Comparison of ENCODE assay signal across 18 cellular contexts in genomic region chr18:13061630-13062189, GRCh38.
DNase-seq lines count a peak whose midpoint lies in the region; ATAC-seq and TF ChIP-seq lines count a peak whose summit lies in the region.
"Had no signal": no experiment of that assay in that cellular context is flagged by ENCODE, and none has a peak within 500 bp of the region (broad histone marks: within the 10 kb centered on the region; RNA-seq: fewer than 3 reads in every experiment).

No MANE protein-coding gene starts in this region.

- H3K9me3 Mint-ChIP-seq in WTC11 = peaks cover 7% of the 10 kb centered on the region; the same call in 1 of the 2 replicates
- no peaks in the 10 kb centered on the region for H3K9me3 Mint-ChIP-seq in memory B cell
- H3K9me3 Mint-ChIP-seq: CD14-positive monocyte; CD8-positive, alpha-beta T cell had no signal

- H3K9ac ChIP-seq in SK-N-SH = no peak overlapping the region
- H3K9ac ChIP-seq: BLaER1 had no signal

- H3K27ac ChIP-seq in heart right ventricle (no peak overlapping the region), SK-N-SH (ENCODE audit: low read depth in 2 of 2, low read length in 1 of 2) (no peak overlapping the region)
- H3K27ac ChIP-seq: BLaER1 had no signal

- 77 to 87% methylated on average over 4 of the region's 4 CpGs for WGBS in heart right ventricle, 2 donors
- WGBS in SK-N-SH (ENCODE audit: low lambda C conversion rate) = 98% methylated on average over 4 of the region's 4 CpGs

- TF ChIP-seq CTCF in WTC11 (IDR thresholded peaks at IDR 0.05) (no peak), heart right ventricle (IDR thresholded peaks at IDR 0.05) (peak in 3 of 9 donors; percentile 10 to 21 (median 17)), SK-N-SH (IDR thresholded peaks at IDR 0.05) (no peak)

- H3K4me3 ChIP-seq in heart right ventricle = no peak overlapping the region
- no peak overlapping the region for H3K4me3 ChIP-seq in SK-N-SH (ENCODE audit: low read depth in 2 of 2, low read length in 1 of 2)
- H3K4me3 ChIP-seq: BLaER1 had no signal

- CTCF ChIA-PET in WTC11 (lab: Charles Lee) (no interaction called here), SK-N-SH (lab: Yijun Ruan, JAX) (no interaction called here)

- H3K36me3 ChIP-seq in heart right ventricle = peaks cover 0 to 99% (median 23%) of the 10 kb centered on the region in 9 donors
- H3K36me3 ChIP-seq in SK-N-SH (replicated peaks in 1 of 2; ENCODE audit: control insufficient read depth in 1 of 2, insufficient read depth in 2 of 2, low read length in 1 of 2) = peaks cover 39 to 65% of the 10 kb centered on the region in 2 experiments

- no peak overlapping the region for H3K4me2 ChIP-seq in SK-N-SH
- H3K4me2 ChIP-seq: BLaER1 had no signal

- no peaks in the 10 kb centered on the region for H3K27me3 Mint-ChIP-seq in WTC11 (ENCODE audit: low read depth)
- H3K27me3 Mint-ChIP-seq in memory B cell = no peaks in the 10 kb centered on the region

- no peak overlapping the region for H3K4me3 Mint-ChIP-seq in WTC11
- no peak overlapping the region for H3K4me3 Mint-ChIP-seq in memory B cell
- H3K4me3 Mint-ChIP-seq: CD14-positive monocyte; CD8-positive, alpha-beta T cell had no signal

- H3K9me3 ChIP-seq in heart right ventricle (peaks cover 0 to 7% (median 0%) of the 10 kb centered on the region in 11 donors), SK-N-SH (no peaks in the 10 kb centered on the region)

- H3K27me3 ChIP-seq in heart right ventricle (no peaks in the 10 kb centered on the region), SK-N-SH (ENCODE audit: insufficient read depth) (no peaks in the 10 kb centered on the region)
- H3K27me3 ChIP-seq: BLaER1 had no signal

- H3K4me1 Mint-ChIP-seq in WTC11 (peaks cover 14% of the 10 kb centered on the region), memory B cell (peaks cover 6% of the 10 kb centered on the region)

- no peak for TF ChIP-seq RAD21 in SK-N-SH (IDR thresholded peaks at IDR 0.05; ENCODE audit: low read length)

- TF ChIP-seq EP300 in SK-N-SH (IDR thresholded peaks at IDR 0.05; ENCODE audit: borderline replicate concordance in 1 of 2, low read depth in 1 of 2, low read length in 1 of 2) = no peak

- H3F3A ChIP-seq in SK-N-SH (replicated peaks; ENCODE audit: insufficient read depth) = no peaks in the 10 kb centered on the region

- H3K79me2 ChIP-seq in SK-N-SH (ENCODE audit: insufficient read depth) = peaks cover 10% of the 10 kb centered on the region; the same call in 1 of the 2 replicates

- intact Hi-C loops in Right ventricle myocardium superior (cut with DNase I) = no loop called here
- intact Hi-C loops in cardiac septum (cut with DNase I) = no loop called here
- intact Hi-C loops in heart right ventricle (cut with DNase I) = loop anchor here in 2 of 10 donors (10.0 kb wide), 2 partner anchors 53 to 93 kb away; no protein-coding TSS in a partner anchor

- H3K4me1 ChIP-seq in heart right ventricle (peaks cover 0 to 4% (median 0%) of the 10 kb centered on the region in 9 donors), SK-N-SH (ENCODE audit: control insufficient read depth in 1 of 2, insufficient read depth in 2 of 2, low read depth in 1 of 2, low read length in 1 of 2) (no peaks in the 10 kb centered on the region)

- DNase-seq in Right ventricle myocardium superior (no peak), cardiac septum (ENCODE audit: low spot score) (no peak), WTC11 (ENCODE audit: low spot score) (no peak), heart right ventricle (no peak), memory B cell (ENCODE audit: low spot score in 2 of 2) (no peak), SK-N-DZ (ENCODE audit: low spot score) (no peak), SK-N-SH (no peak)
- no peak for DNase-seq in stimulated activated CD4-positive, alpha-beta T cell treated with anti-CD3 and anti-CD28 coated beads, Interleukin-2, amount 100 ng/mL, for 48 hours
- DNase-seq: 8988T; Calu3; CD8-positive, alpha-beta T cell; DMS79 treated with DMSO at 0.1 percent for 48 hours; GF-D8; GOT3; H7 had no signal

- H4K20me1 ChIP-seq in SK-N-SH (ENCODE audit: insufficient read depth) = no peaks in the 10 kb centered on the region

- H3K27ac Mint-ChIP-seq in WTC11 = 0 out of 2 replicates have a peak overlapping the region, but pooled peaks have one; percentile 47
- peak overlapping the region; percentile 14 for H3K27ac Mint-ChIP-seq in memory B cell
- H3K27ac Mint-ChIP-seq: CD8-positive, alpha-beta T cell had no signal

- no peak overlapping the region for H2AFZ ChIP-seq in SK-N-SH (ENCODE audit: low read depth)

- ATAC-seq in Right ventricle myocardium superior (ENCODE audit: poor library complexity) = peak; percentile 76
- ATAC-seq in WTC11 = no peak
- peak in 6 of 8 donors; percentile 23 to 90 (median 61) for ATAC-seq in heart right ventricle
- no peak for ATAC-seq in memory B cell (ENCODE audit: low read depth)
- ATAC-seq: CD8-positive, alpha-beta T cell; HepG2 had no signal

- no peaks in the 10 kb centered on the region for H3K9me2 ChIP-seq in SK-N-SH

- peaks cover 51% of the 10 kb centered on the region for H3K36me3 Mint-ChIP-seq in WTC11
- H3K36me3 Mint-ChIP-seq in memory B cell = peaks cover 41% of the 10 kb centered on the region

- POLR2A ChIA-PET in WTC11 (lab: Charles Lee) (no interaction called here), SK-N-SH (lab: Yijun Ruan, JAX) (no interaction called here)

TF ChIP-seq in WTC11, 78 proteins besides CTCF, POLR2A, EP300 and RAD21 (continues in another document):
- TF ChIP-seq CREB1 (CRISPR knock-in tag; IDR thresholded peaks at IDR 0.05) (no peak), SP1 (CRISPR knock-in tag; conservative IDR thresholded peaks at IDR 0.05) (no peak), SOX15 (CRISPR knock-in tag; IDR thresholded peaks at IDR 0.05) (no peak)
- TF ChIP-seq, protein P1, sequence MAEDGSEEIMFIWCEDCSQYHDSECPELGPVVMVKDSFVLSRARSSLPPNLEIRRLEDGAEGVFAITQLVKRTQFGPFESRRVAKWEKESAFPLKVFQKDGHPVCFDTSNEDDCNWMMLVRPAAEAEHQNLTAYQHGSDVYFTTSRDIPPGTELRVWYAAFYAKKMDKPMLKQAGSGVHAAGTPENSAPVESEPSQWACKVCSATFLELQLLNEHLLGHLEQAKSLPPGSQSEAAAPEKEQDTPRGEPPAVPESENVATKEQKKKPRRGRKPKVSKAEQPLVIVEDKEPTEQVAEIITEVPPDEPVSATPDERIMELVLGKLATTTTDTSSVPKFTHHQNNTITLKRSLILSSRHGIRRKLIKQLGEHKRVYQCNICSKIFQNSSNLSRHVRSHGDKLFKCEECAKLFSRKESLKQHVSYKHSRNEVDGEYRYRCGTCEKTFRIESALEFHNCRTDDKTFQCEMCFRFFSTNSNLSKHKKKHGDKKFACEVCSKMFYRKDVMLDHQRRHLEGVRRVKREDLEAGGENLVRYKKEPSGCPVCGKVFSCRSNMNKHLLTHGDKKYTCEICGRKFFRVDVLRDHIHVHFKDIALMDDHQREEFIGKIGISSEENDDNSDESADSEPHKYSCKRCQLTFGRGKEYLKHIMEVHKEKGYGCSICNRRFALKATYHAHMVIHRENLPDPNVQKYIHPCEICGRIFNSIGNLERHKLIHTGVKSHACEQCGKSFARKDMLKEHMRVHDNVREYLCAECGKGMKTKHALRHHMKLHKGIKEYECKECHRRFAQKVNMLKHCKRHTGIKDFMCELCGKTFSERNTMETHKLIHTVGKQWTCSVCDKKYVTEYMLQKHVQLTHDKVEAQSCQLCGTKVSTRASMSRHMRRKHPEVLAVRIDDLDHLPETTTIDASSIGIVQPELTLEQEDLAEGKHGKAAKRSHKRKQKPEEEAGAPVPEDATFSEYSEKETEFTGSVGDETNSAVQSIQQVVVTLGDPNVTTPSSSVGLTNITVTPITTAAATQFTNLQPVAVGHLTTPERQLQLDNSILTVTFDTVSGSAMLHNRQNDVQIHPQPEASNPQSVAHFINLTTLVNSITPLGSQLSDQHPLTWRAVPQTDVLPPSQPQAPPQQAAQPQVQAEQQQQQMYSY (CRISPR knock-in tag; IDR thresholded peaks at IDR 0.05) = no peak

TF ChIP-seq in SK-N-SH, 30 proteins besides CTCF, POLR2A, EP300 and RAD21 (continues in another document):
- no peak for TF ChIP-seq YY1 (IDR thresholded peaks at IDR 0.05; ENCODE audit: low read depth)
- TF ChIP-seq GABPA (IDR thresholded peaks at IDR 0.05; ENCODE audit: low read depth) = no peak
- TF ChIP-seq USF2 (IDR thresholded peaks at IDR 0.05; ENCODE audit: borderline replicate concordance, low read depth, low read length) = no peak
- TF ChIP-seq MXI1 (IDR thresholded peaks at IDR 0.05; ENCODE audit: low read depth, low read length) = no peak
- no peak for TF ChIP-seq CHD2 (IDR thresholded peaks at IDR 0.05; ENCODE audit: low read length, partially characterized antibody)
- no peak for TF ChIP-seq RFX5 (IDR thresholded peaks at IDR 0.05; ENCODE audit: low read length)
- no peak for TF ChIP-seq GATA2 (CRISPR knock-in tag; IDR thresholded peaks at IDR 0.05)
- no peak for TF ChIP-seq TEAD4 (IDR thresholded peaks at IDR 0.05; ENCODE audit: borderline replicate concordance, insufficient read depth)

Comparison
In these comparisons a context has a peak if more than half of its experiments do, and no peak if none do; other contexts are left out.
1. ATAC-seq: peak in Right ventricle myocardium superior (single experiment) and heart right ventricle (6 of 8); none in WTC11 (single experiment) and memory B cell (single experiment).